8 cellular contexts compared by ENCODE assay signal in genomic region chr15:80694624-80695098, GRCh38. TPM values are rescaled to one million over a fixed set of nuclear protein-coding genes. Genes with fewer than 3 reads are reported as not detected.
DNase-seq lines count a peak whose midpoint lies in the region; ATAC-seq and TF ChIP-seq lines count a peak whose summit lies in the region.

No MANE protein-coding gene starts in this region.

- ATAC-seq in HG03097 (IDR thresholded peaks at IDR 0.05; ENCODE audit: low FRiP score, unreplicated experiment) (peak; percentile 26), lung (ENCODE audit: insufficient read depth, low FRiP score) (peak; percentile 16)
- ATAC-seq in central memory CD8-positive, alpha-beta T cell (replicated peaks; ENCODE audit: extremely low read depth, poor library complexity, severe bottlenecking), result peak; percentile 8

- H3K27me3 ChIP-seq in lung (ENCODE audit: control insufficient read depth, insufficient read depth) (no peaks in the 10 kb centered on the region), stomach smooth muscle (ENCODE audit: control insufficient read depth in 1 of 2, insufficient read depth in 2 of 2, low read length in 2 of 2) (no peaks in the 10 kb centered on the region)

- H3K4me3 ChIP-seq in lung (peak overlapping the region; percentile 64), stomach smooth muscle (ENCODE audit: low read length in 2 of 2) (peak overlapping the region; percentile 64 to 77)

- no peaks in the 10 kb centered on the region for H3K9me3 Mint-ChIP-seq in central memory CD8-positive, alpha-beta T cell

- H3K4me1 Mint-ChIP-seq in central memory CD8-positive, alpha-beta T cell, result peaks cover 36% of the 10 kb centered on the region

- H3K36me3 ChIP-seq in lung (ENCODE audit: control insufficient read depth in 2 of 2, insufficient read depth in 2 of 2, low read length in 2 of 2) (no peaks in the 10 kb centered on the region), stomach smooth muscle (ENCODE audit: control insufficient read depth in 2 of 2, insufficient read depth in 2 of 2, low read length in 2 of 2) (no peaks in the 10 kb centered on the region)

- peak overlapping the region; percentile 78 to 88 for H3K27ac ChIP-seq in lung (ENCODE audit: low read depth in 1 of 2, low read length in 1 of 2)
- H3K27ac ChIP-seq in stomach smooth muscle (ENCODE audit: low read length), result peak overlapping the region; percentile 73

- DNase-seq in NCI-H1694 treated with DMSO at 0.1 percent for 48 hours (lab: John Stamatoyannopoulos, UW) (peak; percentile 39), NCI-H1694 (lab: John Stamatoyannopoulos, UW) (no peak), T-helper 2 cell (peak in 3 of 5 experiments; percentile 12 to 24 (median 16)), lung (ENCODE audit: low spot score) (no peak), HK-2 (ENCODE audit: unreplicated experiment) (no peak)
- DNase-seq in central memory CD8-positive, alpha-beta T cell (ENCODE audit: low spot score in 2 of 2), result no peak

- H3K4me1 ChIP-seq in lung (ENCODE audit: control insufficient read depth in 2 of 2, insufficient read depth in 2 of 2, low read length in 2 of 2) (peaks cover 5 to 7% of the 10 kb centered on the region in 2 donors), stomach smooth muscle (ENCODE audit: control insufficient read depth, insufficient read depth, low read length) (peaks cover 19% of the 10 kb centered on the region)

- peaks cover 4% of the 10 kb centered on the region for H3K36me3 Mint-ChIP-seq in central memory CD8-positive, alpha-beta T cell (ENCODE audit: insufficient read depth)

- H3K9me3 ChIP-seq in lung (ENCODE audit: control insufficient read depth in 2 of 2, insufficient read depth in 1 of 2, low read length in 1 of 2) (no peaks in the 10 kb centered on the region), stomach smooth muscle (ENCODE audit: control insufficient read depth in 2 of 2, low read length in 2 of 2) (no peaks in the 10 kb centered on the region)

- peak overlapping the region; percentile 44 for H3K27ac Mint-ChIP-seq in central memory CD8-positive, alpha-beta T cell (ENCODE audit: low read depth)

- peak overlapping the region; percentile 59 to 74 for H3K9ac ChIP-seq in stomach smooth muscle (ENCODE audit: low read length in 2 of 2)

- no peaks in the 10 kb centered on the region for H3K27me3 Mint-ChIP-seq in central memory CD8-positive, alpha-beta T cell

- no peak for TF ChIP-seq CTCF in lung (IDR thresholded peaks at IDR 0.05; ENCODE audit: control extremely low read depth, extremely low read depth)

- H3K4me3 Mint-ChIP-seq in central memory CD8-positive, alpha-beta T cell, result peak overlapping the region; percentile 83

- WGBS in lung, 2 donors, result 0% methylated on average over 12 to 46 of the region's 46 CpGs

RNA-seq across cellular contexts. Expression of gene ABHD17C, which starts 0.4 kb away (rescaled TPM):
- 10 to 100 TPM; 20.4 to 23.7 TPM for total RNA-seq in lung
- polyA plus RNA-seq in lung, result 10 to 100 TPM; 15.2 to 23.6 TPM

Comparison
In these comparisons a context has a peak if more than half of its experiments do, and no peak if none do; other contexts are left out.
1. DNase-seq: peak in NCI-H1694 treated with DMSO at 0.1 percent for 48 hours (single experiment) and T-helper 2 cell (3 of 5); none in NCI-H1694 (single experiment), central memory CD8-positive, alpha-beta T cell (0 of 2), lung (single experiment) and HK-2 (single experiment).
2. Peak in every context shown above with its lines, with median percentiles within 50 percentile points of each other: ATAC-seq.